16 cellular contexts compared by ENCODE assay signal in the genomic region with DNA sequence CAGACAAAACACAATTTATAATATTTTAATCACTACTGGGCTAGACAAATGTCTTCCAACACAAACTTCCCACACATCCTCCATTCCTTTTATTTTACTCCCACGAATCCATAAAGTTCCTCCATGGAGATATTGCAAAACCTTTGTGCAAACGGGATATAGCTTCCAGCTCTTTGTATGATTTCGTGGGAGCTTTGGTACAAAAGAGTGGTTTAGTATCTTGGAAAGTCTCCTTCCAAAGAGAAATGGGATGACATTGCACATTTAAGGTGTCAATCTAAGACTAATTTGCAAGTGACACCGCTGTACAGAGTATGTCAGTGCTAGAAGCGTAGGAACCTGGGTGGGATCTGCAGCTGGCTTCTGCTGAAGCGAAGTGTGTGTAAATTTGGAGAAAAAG.
DNase-seq lines count a peak whose midpoint lies in the region; ATAC-seq and TF ChIP-seq lines count a peak whose summit lies in the region.
"Had no signal": no experiment of that assay in that cellular context is flagged by ENCODE, and none has a peak within 500 bp of the region (broad histone marks: within the 10 kb centered on the region; RNA-seq: fewer than 3 reads in every experiment).

No MANE protein-coding gene starts in this region.

- no peaks in the 10 kb centered on the region for H4K20me1 ChIP-seq in BLaER1

- H3K9me3 ChIP-seq in BLaER1: no peaks in the 10 kb centered on the region
- H3K9me3 ChIP-seq in CD4-positive, alpha-beta T cell (ENCODE audit: control insufficient read depth, low read length): no peaks in the 10 kb centered on the region
- no peaks in the 10 kb centered on the region for H3K9me3 ChIP-seq in naive thymus-derived CD4-positive, alpha-beta T cell (ENCODE audit: control insufficient read depth in 2 of 3, low read length in 3 of 3)
- H3K9me3 ChIP-seq: testis had no signal

- POLR2A ChIA-PET in CD4-positive, alpha-beta T cell (lab: Charles Lee): interaction anchor here (0.6 to 3.1 kb wide), 9 partner anchors 7 to 520 kb away, joined by 3 to 25 read pairs (median 5); no protein-coding TSS in a partner anchor
- POLR2A ChIA-PET in activated CD8-positive, alpha-beta T cell treated with anti-CD3 and anti-CD28 coated beads, Interleukin-2, amount 10 ng/mL, durations not matched to agents 7 days and 5 days (lab: Charles Lee): interaction anchor here (0.6 to 1.7 kb wide), 2 partner anchors 25 to 128 kb away, joined by 3 to 8 read pairs; no protein-coding TSS in a partner anchor
- POLR2A ChIA-PET in naive thymus-derived CD4-positive, alpha-beta T cell (lab: Charles Lee): interaction anchor here (0.7 to 2.2 kb wide), 5 partner anchors 18 to 817 kb away, joined by 3 to 14 read pairs (median 4); no protein-coding TSS in a partner anchor

- H3K36me3 ChIP-seq in BLaER1: no peaks in the 10 kb centered on the region
- H3K36me3 ChIP-seq in naive thymus-derived CD4-positive, alpha-beta T cell (ENCODE audit: control insufficient read depth in 2 of 3, insufficient read depth in 3 of 3, low read length in 3 of 3): no peaks in the 10 kb centered on the region

- intact Hi-C loops in CD4-positive, alpha-beta T cell (cut with DNase I, micrococcal nuclease): loop anchor here in 1 of 2 experiments (10.0 kb wide), 1 partner anchor 79 kb away; no protein-coding TSS in a partner anchor
- intact Hi-C loops in naive thymus-derived CD4-positive, alpha-beta T cell (cut with micrococcal nuclease): no loop called here

- no peak for TF ChIP-seq CTCF in CD4-positive, alpha-beta T cell (IDR thresholded peaks at IDR 0.05)

- H3K4me2 ChIP-seq in BLaER1: peak overlapping the region; percentile 67

- H3K36me3 Mint-ChIP-seq in CD4-positive, alpha-beta T cell (ENCODE audit: low read depth): no peaks in the 10 kb centered on the region
- peaks cover 2% of the 10 kb centered on the region for H3K36me3 Mint-ChIP-seq in activated CD8-positive, alpha-beta T cell treated with anti-CD3 and anti-CD28 coated beads, Interleukin-2, amount 10 ng/mL, durations not matched to agents 7 days and 5 days (ENCODE audit: low read depth)
- H3K36me3 Mint-ChIP-seq in naive thymus-derived CD4-positive, alpha-beta T cell: peaks cover 0 to 5% (median 0%) of the 10 kb centered on the region in 5 donors

- H3K27ac ChIP-seq in BLaER1: no peak overlapping the region; the same call in 1 of the 2 replicates
- H3K27ac ChIP-seq in CD4-positive, alpha-beta T cell (ENCODE audit: low read depth, low read length): peak overlapping the region; percentile 62
- peak overlapping the region; percentile 65 for H3K27ac ChIP-seq in naive thymus-derived CD4-positive, alpha-beta T cell (ENCODE audit: low read depth, low read length)
- H3K27ac ChIP-seq: foreskin keratinocyte, parathyroid adenoma, testis had no signal

- H3K27me3 Mint-ChIP-seq in CD4-positive, alpha-beta T cell: no peaks in the 10 kb centered on the region
- no peaks in the 10 kb centered on the region for H3K27me3 Mint-ChIP-seq in activated CD8-positive, alpha-beta T cell treated with anti-CD3 and anti-CD28 coated beads, Interleukin-2, amount 10 ng/mL, durations not matched to agents 7 days and 5 days (ENCODE audit: low read depth)
- H3K27me3 Mint-ChIP-seq in naive thymus-derived CD4-positive, alpha-beta T cell: peaks cover 0 to 3% (median 0%) of the 10 kb centered on the region in 5 donors

- no peak overlapping the region for H3K4me3 Mint-ChIP-seq in CD4-positive, alpha-beta T cell
- no peak overlapping the region for H3K4me3 Mint-ChIP-seq in activated CD8-positive, alpha-beta T cell treated with anti-CD3 and anti-CD28 coated beads, Interleukin-2, amount 10 ng/mL, durations not matched to agents 7 days and 5 days
- H3K4me3 Mint-ChIP-seq in naive thymus-derived CD4-positive, alpha-beta T cell: peak overlapping the region; percentile 38 to 88 (median 72)
- H3K4me3 Mint-ChIP-seq: activated T-cell treated with anti-CD3 and anti-CD28 coated beads, Interleukin-2, amount 50 U/mL, for 4 hours had no signal

- no peaks in the 10 kb centered on the region for H3K27me3 ChIP-seq in BLaER1
- no peaks in the 10 kb centered on the region for H3K27me3 ChIP-seq in CD4-positive, alpha-beta T cell (ENCODE audit: control insufficient read depth, insufficient read depth, low read length)
- peaks cover 0 to 3% of the 10 kb centered on the region in 2 donors for H3K27me3 ChIP-seq in naive thymus-derived CD4-positive, alpha-beta T cell (ENCODE audit: control insufficient read depth in 2 of 2, insufficient read depth in 2 of 2, low read length in 2 of 2)
- H3K27me3 ChIP-seq: foreskin keratinocyte, testis had no signal

- ATAC-seq in CD4-positive, alpha-beta T cell (ENCODE audit: poor library complexity): no peak
- ATAC-seq in activated CD8-positive, alpha-beta T cell treated with anti-CD3 and anti-CD28 coated beads, Interleukin-2, amount 10 ng/mL, durations not matched to agents 7 days and 5 days: no peak
- ATAC-seq in naive thymus-derived CD4-positive, alpha-beta T cell: no peak
- ATAC-seq: foreskin keratinocyte, left colon had no signal

- no peak for DNase-seq in CD4-positive, alpha-beta T cell
- DNase-seq in activated CD8-positive, alpha-beta T cell treated with anti-CD3 and anti-CD28 coated beads, Interleukin-2, amount 10 ng/mL, durations not matched to agents 7 days and 5 days: no peak
- DNase-seq in naive thymus-derived CD4-positive, alpha-beta T cell: no peak
- DNase-seq in DMS114 treated with DMSO at 0.1 percent for 48 hours (lab: John Stamatoyannopoulos, UW; ENCODE audit: unreplicated experiment) (no peak), kidney tubule cell (ENCODE audit: low spot score) (no peak), HT-29 (ENCODE audit: low spot score) (no peak)
- DNase-seq: activated T-cell treated with anti-CD3 and anti-CD28 coated beads, Interleukin-2, amount 50 U/mL, for 4 hours; cerebellar nuclear complex; DMS 273 treated with DMSO at 0.1 percent for 48 hours; foreskin keratinocyte; left colon; NCI-H2029; NCI-H524 treated with DMSO at 0.1 percent for 48 hours had no signal

- peaks cover 62% of the 10 kb centered on the region for H3K4me1 ChIP-seq in BLaER1
- peaks cover 0 to 42% of the 10 kb centered on the region in 2 donors for H3K4me1 ChIP-seq in naive thymus-derived CD4-positive, alpha-beta T cell (ENCODE audit: control insufficient read depth in 2 of 2, insufficient read depth in 2 of 2, low read length in 2 of 2)
- H3K4me1 ChIP-seq: foreskin keratinocyte, parathyroid adenoma had no signal

- H3K27ac Mint-ChIP-seq in CD4-positive, alpha-beta T cell: peak overlapping the region; percentile 81
- H3K27ac Mint-ChIP-seq in activated CD8-positive, alpha-beta T cell treated with anti-CD3 and anti-CD28 coated beads, Interleukin-2, amount 10 ng/mL, durations not matched to agents 7 days and 5 days: peak overlapping the region; percentile 67
- peak overlapping the region; percentile 89 to 99 (median 93) for H3K27ac Mint-ChIP-seq in naive thymus-derived CD4-positive, alpha-beta T cell

- no peak overlapping the region for H3K9ac ChIP-seq in BLaER1
- H3K9ac ChIP-seq: parathyroid adenoma had no signal

- peaks cover 63% of the 10 kb centered on the region for H3K4me1 Mint-ChIP-seq in CD4-positive, alpha-beta T cell (ENCODE audit: low read depth)
- H3K4me1 Mint-ChIP-seq in activated CD8-positive, alpha-beta T cell treated with anti-CD3 and anti-CD28 coated beads, Interleukin-2, amount 10 ng/mL, durations not matched to agents 7 days and 5 days (ENCODE audit: low read depth): peaks cover 31% of the 10 kb centered on the region
- H3K4me1 Mint-ChIP-seq in naive thymus-derived CD4-positive, alpha-beta T cell: peaks cover 38 to 81% (median 73%) of the 10 kb centered on the region in 7 donors

- CTCF ChIA-PET in CD4-positive, alpha-beta T cell (lab: Charles Lee): interaction anchor here (0.6 kb wide), 1 partner anchor 17 kb away, joined by 5 read pairs; no protein-coding TSS in a partner anchor
- CTCF ChIA-PET in activated CD8-positive, alpha-beta T cell treated with anti-CD3 and anti-CD28 coated beads, Interleukin-2, amount 10 ng/mL, durations not matched to agents 7 days and 5 days (lab: Charles Lee): interaction anchor here (1.0 to 1.3 kb wide), 3 partner anchors 28 to 68 kb away, joined by 3 read pairs; no protein-coding TSS in a partner anchor
- CTCF ChIA-PET in naive thymus-derived CD4-positive, alpha-beta T cell (lab: Charles Lee): no interaction called here

- no peak overlapping the region for H3K4me3 ChIP-seq in BLaER1
- no peak overlapping the region for H3K4me3 ChIP-seq in naive thymus-derived CD4-positive, alpha-beta T cell (ENCODE audit: low read length)
- H3K4me3 ChIP-seq: testis had no signal

- no peaks in the 10 kb centered on the region for H3K9me3 Mint-ChIP-seq in CD4-positive, alpha-beta T cell
- peaks cover 12% of the 10 kb centered on the region for H3K9me3 Mint-ChIP-seq in activated CD8-positive, alpha-beta T cell treated with anti-CD3 and anti-CD28 coated beads, Interleukin-2, amount 10 ng/mL, durations not matched to agents 7 days and 5 days (ENCODE audit: insufficient read depth)
- H3K9me3 Mint-ChIP-seq in naive thymus-derived CD4-positive, alpha-beta T cell: peaks cover 0 to 13% (median 0%) of the 10 kb centered on the region in 11 donors

Comparison
In these comparisons a context has a peak if more than half of its experiments do, and no peak if none do; other contexts are left out.
1. H3K4me3 Mint-ChIP-seq: peak in naive thymus-derived CD4-positive, alpha-beta T cell (10 of 10); none in CD4-positive, alpha-beta T cell (single experiment) and activated CD8-positive, alpha-beta T cell treated with anti-CD3 and anti-CD28 coated beads, Interleukin-2, amount 10 ng/mL, durations not matched to agents 7 days and 5 days (single experiment).
2. Peak in every context shown above with its lines, with median percentiles within 50 percentile points of each other: H3K27ac Mint-ChIP-seq.